In genomic region chr1:53316058-53316741, GRCh38 we compare ENCODE assay signal across 1 cellular context.
TF ChIP-seq lines count a peak whose summit lies in the region.

No MANE protein-coding gene starts in this region.

TF ChIP-seq in GM23338, 12 proteins besides CTCF, POLR2A, EP300 and RAD21 (continued from another document):
- TF ChIP-seq ZNF462 (CRISPR knock-in tag; IDR thresholded peaks at IDR 0.05) (no peak), STAT1 (IDR thresholded peaks at IDR 0.05; ENCODE audit: unreplicated experiment) (no peak), CREB1 (CRISPR knock-in tag; IDR thresholded peaks at IDR 0.05; ENCODE audit: low read depth) (no peak), ETS1 (IDR thresholded peaks at IDR 0.05) (no peak), REST (IDR thresholded peaks at IDR 0.05; ENCODE audit: unreplicated experiment) (no peak), ZNF114 (CRISPR knock-in tag; IDR thresholded peaks at IDR 0.05) (no peak), NANOG (IDR thresholded peaks at IDR 0.05; ENCODE audit: borderline replicate concordance) (no peak), ZNF331 (CRISPR knock-in tag; IDR thresholded peaks at IDR 0.05; ENCODE audit: low read depth) (no peak)
